ENCODE assay signal across 8 cellular contexts in the genomic region with DNA sequence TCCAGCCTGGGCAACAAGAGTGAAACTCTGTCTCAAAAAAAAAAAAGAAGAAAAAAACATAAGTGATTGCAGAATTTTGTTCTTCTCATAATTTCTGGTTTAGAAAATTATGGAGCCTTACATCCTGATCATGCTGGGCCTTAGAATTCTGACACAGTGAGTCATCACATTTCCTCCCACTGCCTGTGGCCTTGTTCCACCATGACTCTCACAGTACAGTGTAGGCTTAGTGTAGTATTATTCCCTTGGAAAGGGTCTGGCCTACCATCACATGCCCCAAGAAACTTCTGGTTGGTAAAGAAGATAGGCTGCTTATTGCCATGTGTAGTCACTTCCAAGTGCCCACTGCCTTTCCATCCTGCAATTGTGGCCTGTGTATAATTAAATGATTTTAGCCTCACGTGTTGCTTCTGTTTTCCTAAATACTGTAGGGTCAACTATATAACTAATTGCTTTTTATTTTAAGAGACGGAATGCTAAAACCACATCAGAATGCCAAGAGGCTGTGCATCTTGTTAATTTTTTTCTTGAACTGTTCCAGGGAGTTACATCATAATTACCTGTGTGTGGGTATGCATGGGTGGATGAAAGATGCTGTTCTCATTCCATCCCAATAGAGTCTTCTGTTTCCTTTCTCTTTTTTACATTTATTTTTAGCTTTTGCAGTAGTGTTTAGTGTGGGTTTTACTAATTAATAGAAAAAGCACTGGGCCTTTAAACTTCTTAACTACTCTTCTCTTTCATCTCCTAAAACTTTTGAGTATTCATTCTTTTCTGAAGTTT. TPM values are rescaled to one million over a fixed set of nuclear protein-coding genes. Genes with fewer than 3 reads are reported as not detected.
DNase-seq lines count a peak whose midpoint lies in the region; ATAC-seq, FAIRE-seq and TF ChIP-seq lines count a peak whose summit lies in the region.

No MANE protein-coding gene starts in this region.

- no peaks in the 10 kb centered on the region for H3K9me3 Mint-ChIP-seq in osteocyte (ENCODE audit: unreplicated experiment)

- H3K27me3 Mint-ChIP-seq in osteocyte (ENCODE audit: unreplicated experiment), result no peaks in the 10 kb centered on the region

- H3K36me3 Mint-ChIP-seq in osteocyte (ENCODE audit: unreplicated experiment), result peaks cover 55% of the 10 kb centered on the region

- peak overlapping the region; percentile 86 for H3K27ac Mint-ChIP-seq in osteocyte (ENCODE audit: unreplicated experiment)

- peaks cover 26% of the 10 kb centered on the region for H3K4me1 Mint-ChIP-seq in osteocyte (ENCODE audit: unreplicated experiment)

- DNase-seq in ELR (ENCODE audit: low read depth) (peak; percentile 92), NCI-H226 (peak; percentile 83), cardiac fibroblast (ENCODE audit: low read depth in 2 of 2) (peak; percentile 82 to 90), osteocyte (ENCODE audit: extremely low spot score, unreplicated experiment) (no peak), frontal cortex (ENCODE audit: low spot score in 2 of 2) (no peak), GM19238 (ENCODE audit: insufficient read length, low spot score) (no peak)

- TF ChIP-seq CTCF in cardiac fibroblast (IDR thresholded peaks at IDR 0.05; ENCODE audit: low read depth, low read length) (no peak), osteocyte (IDR thresholded peaks at IDR 0.05) (no peak)

- H3K4me3 ChIP-seq in cardiac fibroblast (replicated peaks in 1 of 2; ENCODE audit: low read depth in 2 of 2, low read length in 2 of 2), result no peak overlapping the region

- ATAC-seq in GM21576 (IDR thresholded peaks at IDR 0.05; ENCODE audit: unreplicated experiment), result no peak
- no peak for ATAC-seq in GM18498 (IDR thresholded peaks at IDR 0.05; ENCODE audit: unreplicated experiment)

- H3K4me3 Mint-ChIP-seq in osteocyte (ENCODE audit: unreplicated experiment), result no peak overlapping the region

- no peak for FAIRE-seq in frontal cortex (lab: Jason Lieb, UNC)

RNA-seq across cellular contexts. Expression of a gene that starts 25.9 kb away (rescaled TPM):
- total RNA-seq in osteocyte (46.3 and 50.6 TPM in 2 replicates), frontal cortex (26.9 TPM)

RNA-seq across cellular contexts. Expression of a gene that starts 26.2 kb away (rescaled TPM):
- 103 and 105 TPM in 2 replicates for total RNA-seq in osteocyte
- total RNA-seq in frontal cortex, result 280 TPM

RNA-seq across cellular contexts. Expression of a gene that starts 42.5 kb away (rescaled TPM):
- total RNA-seq in osteocyte, result 58.7 and 66.0 TPM in 2 replicates
- total RNA-seq in frontal cortex, result 144 TPM

RNA-seq across cellular contexts. Expression of a gene that starts 51.9 kb away (rescaled TPM):
- total RNA-seq in osteocyte (117 and 136 TPM in 2 replicates), frontal cortex (336 TPM)

Comparison
In these comparisons a context has a peak if more than half of its experiments do, and no peak if none do; other contexts are left out.
1. DNase-seq: peak in ELR (single experiment), NCI-H226 (single experiment) and cardiac fibroblast (2 of 2); none in osteocyte (single experiment), frontal cortex (0 of 2) and GM19238 (single experiment).